8 cellular contexts compared by ENCODE assay signal in genomic region chr1:16513412-16514106, GRCh38. TPM values are rescaled to one million over a fixed set of nuclear protein-coding genes. Genes with fewer than 3 reads are reported as not detected.
DNase-seq lines count a peak whose midpoint lies in the region; ATAC-seq, FAIRE-seq and TF ChIP-seq lines count a peak whose summit lies in the region.
"Not testable (repeated sequence)": the region's sequence is repeated elsewhere in the genome, so short reads cannot be mapped to it uniquely, and the experiment has no call there.

No MANE protein-coding gene starts in this region.

- H3K4me3 ChIP-seq in NB4 (ENCODE audit: low read depth, low read length) = not testable (repeated sequence)
- H3K4me3 ChIP-seq in transverse colon = peak overlapping the region in 2 of 4 donors; percentile 10 to 43

- not testable (repeated sequence) for TF ChIP-seq EP300 in transverse colon (IDR thresholded peaks at IDR 0.05; ENCODE audit: low read depth)

- FAIRE-seq in GM12891 (lab: Jason Lieb, UNC) = peak; percentile 16

- not testable (repeated sequence) for DNase-seq in GM12891 (ENCODE audit: insufficient read length, low spot score)
- peak; percentile 94 for DNase-seq in NB4 (ENCODE audit: low read depth)
- peak; percentile 88 for DNase-seq in activated effector memory CD4-positive, alpha-beta T cell treated with anti-CD3 and anti-CD28 coated beads, Interleukin-2, amount 50 U/mL, for 16 hours
- peak; percentile 95 for DNase-seq in foreskin melanocyte
- DNase-seq in omental fat pad (ENCODE audit: low spot score) = peak; percentile 26
- peak; percentile 52 for DNase-seq in transverse colon

- H3K36me3 ChIP-seq in transverse colon = not testable (repeated sequence)

- WGBS in transverse colon (ENCODE audit: low coverage in 1 of 2), 2 donors = 11% methylated on average over 26 of the region's 26 CpGs; no CpG with 5 or more reads in 1 of the 2 donors

- H3K27ac ChIP-seq in transverse colon = peak overlapping the region; percentile 76 to 92 (median 80)

- TF ChIP-seq POLR2A in GM12891 (IDR thresholded peaks at IDR 0.05; ENCODE audit: low read depth, low read length) (peak; percentile 97), NB4 (IDR thresholded peaks at IDR 0.05; ENCODE audit: extremely low read depth, insufficient read length) (peak; percentile 82), Raji (IDR thresholded peaks at IDR 0.05; ENCODE audit: insufficient read depth, low read depth, low read length) (peak; percentile 89)
- not testable (repeated sequence) for TF ChIP-seq POLR2A in transverse colon (IDR thresholded peaks at IDR 0.05)

- H3K27me3 ChIP-seq in transverse colon = peaks cover 14% of the 10 kb centered on the region

- intact Hi-C loops in transverse colon (cut with DNase I; ENCODE audit: low total_unique reads) = not testable (repeated sequence)

- TF ChIP-seq CTCF in NB4 (IDR thresholded peaks at IDR 0.05; ENCODE audit: low read depth, low read length); omental fat pad (IDR thresholded peaks at IDR 0.05); transverse colon (IDR thresholded peaks at IDR 0.05): not testable (repeated sequence)

- H3K4me1 ChIP-seq in transverse colon = not testable (repeated sequence)

- peak; percentile 86 for ATAC-seq in HG02642 (IDR thresholded peaks at IDR 0.05; ENCODE audit: poor library complexity, unreplicated experiment)
- peak; percentile 100 for ATAC-seq in omental fat pad (ENCODE audit: low FRiP score)

- not testable (repeated sequence) for H3K9me3 ChIP-seq in transverse colon

- in situ Hi-C loops in transverse colon (cut with MboI; ENCODE audit: low pct_ligation_motif_present in 1 of 4, low pct_unique_long_range_greater_than_20kb in 1 of 4, low sequenced_read_pairs in 3 of 4) = not testable (repeated sequence)

TF ChIP-seq in GM12891, 5 proteins besides CTCF, POLR2A, EP300 and RAD21:
- TF ChIP-seq POU2F2 (IDR thresholded peaks at IDR 0.05; ENCODE audit: low read depth, low read length) (peak; percentile 97), POLR2AphosphoS5 (IDR thresholded peaks at IDR 0.05; ENCODE audit: low read depth, low read length) (peak; percentile 98), TAF1 (IDR thresholded peaks at IDR 0.05; ENCODE audit: low read depth, low read length) (peak; percentile 47; the same call in 1 of the 2 replicates)

RNA-seq across cellular contexts. Expression of gene RNU1-1, which starts 0.5 kb away (rescaled TPM):
- 40.8 TPM for polyA plus RNA-seq in GM12891 (2012; ENCODE audit: low read depth, missing spikeins)
- total RNA-seq in omental fat pad = under 1 TPM; under 0.01 TPM
- under 1 TPM in 3 of 4 donors, not detected in 1; under 0.01 TPM for total RNA-seq in transverse colon
